Comparison of ENCODE assay signal across 1 cellular context in genomic region chr2:210181033-210181605, GRCh38. TPM values are rescaled to one million over a fixed set of nuclear protein-coding genes. Genes with fewer than 3 reads are reported as not detected.
"Had no signal": no experiment of that assay in that cellular context is flagged by ENCODE, and none has a peak within 500 bp of the region (broad histone marks: within the 10 kb centered on the region; RNA-seq: fewer than 3 reads in every experiment).

No MANE protein-coding gene starts in this region.

RNA-seq across cellular contexts. Expression of gene ACADL, which starts 44.1 kb away (rescaled TPM):
- total RNA-seq: activated CD4-positive, alpha-beta memory T cell treated with anti-CD3 and anti-CD28 coated beads, Interleukin-2, amount 10 ng/mL, durations not matched to agents 7 days and 5 days had no signal
